20 cellular contexts compared by ENCODE assay signal in the genomic region with DNA sequence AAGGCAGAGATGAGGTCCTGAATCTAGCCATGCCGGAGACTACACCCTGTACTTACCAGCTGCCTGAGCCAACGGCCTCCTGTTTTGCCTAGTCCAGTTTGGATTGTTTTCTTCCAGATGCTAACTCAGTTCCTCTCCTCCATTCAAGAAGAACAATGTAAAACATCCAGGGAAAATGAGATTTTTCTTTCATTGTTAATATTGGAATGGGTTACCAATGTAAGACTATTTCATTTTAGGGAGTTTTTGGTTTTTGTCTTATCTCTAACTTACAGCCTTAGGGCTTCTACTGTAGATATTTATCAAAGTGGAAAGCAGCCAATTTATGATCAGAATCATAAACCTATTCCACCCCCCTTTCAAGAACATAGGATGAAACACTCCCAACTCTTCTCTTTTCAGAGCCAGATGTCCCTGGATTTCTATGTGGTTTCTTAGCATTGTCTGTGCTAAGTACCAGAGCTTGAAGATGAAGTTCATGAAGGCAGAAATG.
"Had no signal": no experiment of that assay in that cellular context is flagged by ENCODE, and none has a peak within 500 bp of the region (broad histone marks: within the 10 kb centered on the region; RNA-seq: fewer than 3 reads in every experiment).

No MANE protein-coding gene starts in this region.

- H3K36me3 ChIP-seq: sigmoid colon, stomach had no signal

- H3K27ac Mint-ChIP-seq: activated CD4-positive, alpha-beta T cell treated with anti-CD3 and anti-CD28 coated beads, Interleukin-2, amount 10 ng/mL, durations not matched to agents 7 days and 5 days; activated CD8-positive, alpha-beta T cell treated with anti-CD3 and anti-CD28 coated beads, Interleukin-2, amount 10 ng/mL, durations not matched to agents 7 days and 5 days; activated naive CD8-positive, alpha-beta T cell treated with anti-CD3 and anti-CD28 coated beads, Interleukin-2, amount 10 ng/mL, durations not matched to agents 7 days and 5 days; activated T-cell treated with anti-CD3 and anti-CD28 coated beads, Interleukin-2, amount 50 U/mL, for 24 hours; activated T-helper 2 cell treated with anti-CD3 and anti-CD28 coated beads, Interferon-gamma antibody, Interleukin-2, Interleukin-4, amounts not matched to agents 10 μg/mL and 5 μg/mL and 100 μg/mL, durations not matched to agents 14 hours and 24 hours and 36 hours; effector memory CD8-positive, alpha-beta T cell; stimulated activated effector memory CD8-positive, alpha-beta T cell treated with anti-CD3 and anti-CD28 coated beads, Interleukin-12 subunit alpha, Interleukin-12 subunit beta, amount 100 ng/mL, for 72 hours had no signal

- H3K36me3 Mint-ChIP-seq: activated naive CD8-positive, alpha-beta T cell treated with anti-CD3 and anti-CD28 coated beads, Interleukin-2, amount 10 ng/mL, durations not matched to agents 7 days and 5 days had no signal

- H3K4me3 ChIP-seq: body of pancreas, sigmoid colon, stomach had no signal

- H3K9me3 Mint-ChIP-seq: activated CD4-positive, alpha-beta T cell treated with anti-CD3 and anti-CD28 coated beads, Interleukin-2, amount 10 ng/mL, durations not matched to agents 7 days and 5 days; activated naive CD8-positive, alpha-beta T cell treated with anti-CD3 and anti-CD28 coated beads, Interleukin-2, amount 10 ng/mL, durations not matched to agents 7 days and 5 days; activated T-cell treated with anti-CD3 and anti-CD28 coated beads, Interleukin-2, amount 50 U/mL, for 24 hours; activated T-helper 2 cell treated with anti-CD3 and anti-CD28 coated beads, Interferon-gamma antibody, Interleukin-2, Interleukin-4, amounts not matched to agents 10 μg/mL and 5 μg/mL and 100 μg/mL, durations not matched to agents 14 hours and 24 hours and 36 hours; effector memory CD8-positive, alpha-beta T cell; stimulated activated effector memory CD8-positive, alpha-beta T cell treated with anti-CD3 and anti-CD28 coated beads, Interleukin-12 subunit alpha, Interleukin-12 subunit beta, amount 100 ng/mL, for 72 hours had no signal

- FAIRE-seq: kidney had no signal

- H3K27ac ChIP-seq: body of pancreas, sigmoid colon, stomach had no signal

- H3K27me3 ChIP-seq: body of pancreas, sigmoid colon, stomach had no signal

- H3K4me3 Mint-ChIP-seq: activated CD4-positive, alpha-beta T cell treated with anti-CD3 and anti-CD28 coated beads, Interleukin-2, amount 10 ng/mL, durations not matched to agents 7 days and 5 days; activated CD8-positive, alpha-beta T cell treated with anti-CD3 and anti-CD28 coated beads, Interleukin-2, amount 10 ng/mL, durations not matched to agents 7 days and 5 days; activated naive CD8-positive, alpha-beta T cell treated with anti-CD3 and anti-CD28 coated beads, Interleukin-2, amount 10 ng/mL, durations not matched to agents 7 days and 5 days; activated T-cell treated with anti-CD3 and anti-CD28 coated beads, Interleukin-2, amount 50 U/mL, for 24 hours; effector memory CD8-positive, alpha-beta T cell; stimulated activated effector memory CD8-positive, alpha-beta T cell treated with anti-CD3 and anti-CD28 coated beads, Interleukin-12 subunit alpha, Interleukin-12 subunit beta, amount 100 ng/mL, for 72 hours had no signal

- ATAC-seq: activated CD4-positive, CD25-positive, alpha-beta regulatory T cell treated with anti-CD3 and anti-CD28 coated beads, Interleukin-2, amount 50 U/mL, for 24 hours; activated CD8-positive, alpha-beta T cell treated with anti-CD3 and anti-CD28 coated beads, Interleukin-2, amount 10 ng/mL, durations not matched to agents 7 days and 5 days; body of pancreas; effector memory CD8-positive, alpha-beta T cell; left lobe of liver; stimulated activated effector memory CD8-positive, alpha-beta T cell treated with anti-CD3 and anti-CD28 coated beads, Interleukin-12 subunit alpha, Interleukin-12 subunit beta, amount 100 ng/mL, for 72 hours had no signal

- DNase-seq: activated CD4-positive, alpha-beta T cell treated with anti-CD3 and anti-CD28 coated beads, Interleukin-2, amount 10 ng/mL, durations not matched to agents 7 days and 5 days; activated CD8-positive, alpha-beta T cell treated with anti-CD3 and anti-CD28 coated beads, Interleukin-2, amount 10 ng/mL, durations not matched to agents 7 days and 5 days; activated naive CD4-positive, alpha-beta T cell treated with Interleukin-2 at 50 U/mL for 16 hours; activated naive CD8-positive, alpha-beta T cell treated with anti-CD3 and anti-CD28 coated beads, Interleukin-2, amount 10 ng/mL, durations not matched to agents 7 days and 5 days; activated T-cell treated with anti-CD3 and anti-CD28 coated beads, Interleukin-2, amount 50 U/mL, for 24 hours; amygdala; body of pancreas; caudate nucleus; effector memory CD8-positive, alpha-beta T cell; kidney; mammary epithelial cell; nucleus accumbens; sigmoid colon; stimulated activated CD4-positive, alpha-beta T cell treated with anti-CD3 and anti-CD28 coated beads, Interleukin-4, amount 100 ng/mL, for 24 hours; stomach; T1000 had no signal

- H3K9me3 ChIP-seq: body of pancreas, sigmoid colon, stomach had no signal
